ENCODE assay signal across 1 cellular context in genomic region chr19:4444765-4445741, GRCh38.
TF ChIP-seq lines count a peak whose summit lies in the region.

No MANE protein-coding gene starts in this region.

TF ChIP-seq in HCT116, 20 proteins besides CTCF, POLR2A, EP300 and RAD21 (continued from another document):
- TF ChIP-seq ZBTB33 (IDR thresholded peaks at IDR 0.05; ENCODE audit: extremely low read depth, insufficient replicate concordance, low read length): no peak
- TF ChIP-seq SP1 (IDR thresholded peaks at IDR 0.05; ENCODE audit: low read depth): no peak
- no peak for TF ChIP-seq ATF3 (IDR thresholded peaks at IDR 0.05)
- no peak for TF ChIP-seq EZH2phosphoT487 (IDR thresholded peaks at IDR 0.05; ENCODE audit: borderline replicate concordance)
- no peak for TF ChIP-seq JUND (IDR thresholded peaks at IDR 0.05)
- TF ChIP-seq SRF (IDR thresholded peaks at IDR 0.05; ENCODE audit: low read depth): no peak
- TF ChIP-seq REST (IDR thresholded peaks at IDR 0.05; ENCODE audit: low read depth): no peak
